ENCODE assay signal across 1 cellular context in genomic region chr11:2378527-2379210, GRCh38.
TF ChIP-seq lines count a peak whose summit lies in the region.

No MANE protein-coding gene starts in this region.

TF ChIP-seq in PFSK-1, 5 proteins besides CTCF, POLR2A, EP300 and RAD21 (continued from another document):
- TF ChIP-seq REST (IDR thresholded peaks at IDR 0.05; ENCODE audit: insufficient read depth in 1 of 2, low read depth in 2 of 2, low read length in 2 of 2), result no peak
